11 cellular contexts compared by ENCODE assay signal in the genomic region with DNA sequence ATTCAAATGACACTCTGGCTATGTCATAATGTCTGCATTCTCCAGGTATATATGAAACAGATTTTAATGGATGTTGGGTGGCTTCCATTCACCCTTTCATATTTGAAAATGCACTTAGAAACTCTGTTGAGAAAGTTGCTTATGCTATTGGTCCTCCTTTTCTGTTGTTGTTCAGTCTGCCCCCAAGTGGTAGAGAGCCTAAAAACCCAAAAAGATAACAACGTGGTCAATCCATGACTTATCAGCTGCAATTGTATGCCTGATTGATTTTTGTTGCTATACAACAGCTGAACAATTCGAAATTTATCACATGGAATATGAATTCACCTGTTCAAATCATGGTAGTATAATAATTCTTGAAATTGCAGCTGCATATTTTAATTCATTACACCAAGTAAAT.
DNase-seq lines count a peak whose midpoint lies in the region; ATAC-seq, FAIRE-seq and TF ChIP-seq lines count a peak whose summit lies in the region.
"Had no signal": no experiment of that assay in that cellular context is flagged by ENCODE, and none has a peak within 500 bp of the region (broad histone marks: within the 10 kb centered on the region; RNA-seq: fewer than 3 reads in every experiment).

No MANE protein-coding gene starts in this region.

- dilution Hi-C loops in endothelial cell of umbilical vein (cut with MboI; ENCODE audit: extremely low pct_ligation_motif_present, low sequenced_read_pairs) = no loop called here

- no peaks in the 10 kb centered on the region for H3K4me1 Mint-ChIP-seq in T-helper 17 cell
- H3K4me1 Mint-ChIP-seq: naive B cell had no signal

- H3K9me3 ChIP-seq in endothelial cell of umbilical vein (replicated peaks; ENCODE audit: control insufficient read depth, insufficient read depth, low read length) = no peaks in the 10 kb centered on the region
- H3K9me3 ChIP-seq in neuronal stem cell (replicated peaks in 1 of 2; ENCODE audit: control insufficient read depth in 2 of 2, insufficient read depth in 1 of 2, low read depth in 1 of 2, low read length in 2 of 2) = no peaks in the 10 kb centered on the region
- no peaks in the 10 kb centered on the region for H3K9me3 ChIP-seq in T-helper 17 cell (ENCODE audit: control insufficient read depth, low read length, poor library complexity, severe bottlenecking)
- H3K9me3 ChIP-seq: ascending aorta had no signal

- H3K27me3 ChIP-seq in endothelial cell of umbilical vein (ENCODE audit: control insufficient read depth in 2 of 2, insufficient read depth in 2 of 2, low read length in 2 of 2) (no peaks in the 10 kb centered on the region), neuronal stem cell (ENCODE audit: control insufficient read depth in 3 of 3, insufficient read depth in 3 of 3, low read depth in 1 of 3, low read length in 3 of 3) (no peaks in the 10 kb centered on the region)
- H3K27me3 ChIP-seq: ascending aorta had no signal

- no TSS peak for BruUV-seq in endothelial cell of umbilical vein (replicated peaks; lab: Mats Ljungman, UMichigan)

- no peak overlapping the region for H4K91ac ChIP-seq in neuronal stem cell (ENCODE audit: low read depth, low read length, poor library complexity)

- H4K20me1 ChIP-seq in endothelial cell of umbilical vein (replicated peaks; ENCODE audit: control insufficient read depth, extremely low read depth, insufficient read depth, low read length) = no peaks in the 10 kb centered on the region

- H3K23ac ChIP-seq in neuronal stem cell (ENCODE audit: low read depth, low read length, poor library complexity) = no peak overlapping the region

- H3K36me3 ChIP-seq in endothelial cell of umbilical vein (ENCODE audit: control insufficient read depth in 2 of 2, extremely low read depth in 1 of 2, insufficient read depth in 2 of 2, low read length in 2 of 2) (no peaks in the 10 kb centered on the region), neuronal stem cell (replicated peaks in 1 of 2; ENCODE audit: control insufficient read depth in 2 of 2, insufficient read depth in 2 of 2, low read length in 2 of 2) (no peaks in the 10 kb centered on the region)
- H3K36me3 ChIP-seq: ascending aorta had no signal

- no peak overlapping the region for H2BK5ac ChIP-seq in neuronal stem cell (ENCODE audit: low read length)

- POLR2A ChIA-PET in endothelial cell of umbilical vein (lab: Charles Lee) = no interaction called here

- H3K18ac ChIP-seq in neuronal stem cell (ENCODE audit: low read length) = no peak overlapping the region

- CTCF ChIA-PET in endothelial cell of umbilical vein (lab: Charles Lee) = interaction anchor here (0.8 to 3.5 kb wide), 18 partner anchors 9 to 1713 kb away, joined by 3 to 28 read pairs (median 6); no protein-coding TSS in a partner anchor

- H2BK12ac ChIP-seq in neuronal stem cell (ENCODE audit: low read length) = no peak overlapping the region

- H3K9ac ChIP-seq in endothelial cell of umbilical vein (replicated peaks; ENCODE audit: extremely low read depth, insufficient read depth, low read length) (no peak overlapping the region), neuronal stem cell (ENCODE audit: low read depth, low read length, poor library complexity) (no peak overlapping the region)

- no peaks in the 10 kb centered on the region for H3K36me3 Mint-ChIP-seq in T-helper 17 cell (ENCODE audit: low read depth)
- H3K36me3 Mint-ChIP-seq: naive B cell had no signal

- no peak overlapping the region for H3K4ac ChIP-seq in neuronal stem cell (ENCODE audit: low read length)

- no peak overlapping the region for H2BK120ac ChIP-seq in neuronal stem cell (ENCODE audit: low read depth, low read length)

- H2AFZ ChIP-seq in endothelial cell of umbilical vein (ENCODE audit: low read depth, low read length) (no peak overlapping the region), neuronal stem cell (ENCODE audit: low read length) (peak overlapping the region; percentile 55)

- H3K79me2 ChIP-seq in endothelial cell of umbilical vein (ENCODE audit: control insufficient read depth, insufficient read depth, low read length) = no peaks in the 10 kb centered on the region

- no peaks in the 10 kb centered on the region for H3K9me1 ChIP-seq in endothelial cell of umbilical vein (replicated peaks; ENCODE audit: control insufficient read depth, extremely low read depth, insufficient read depth, low read length)

- WGBS in neuronal stem cell (ENCODE audit: extremely low coverage in 2 of 2, insufficient read length in 2 of 2, insufficient replicate concordance in 1 of 2), 2 donors = no CpG with 5 or more reads among the region's 2 CpGs

- H3K14ac ChIP-seq in neuronal stem cell (ENCODE audit: low read length) = no peak overlapping the region

- no peak overlapping the region for H3K4me3 ChIP-seq in endothelial cell of umbilical vein (replicated peaks in 1 of 3; ENCODE audit: insufficient read depth in 1 of 3, low read depth in 1 of 3, low read length in 3 of 3)
- no peak overlapping the region for H3K4me3 ChIP-seq in neuronal stem cell (ENCODE audit: low read length in 2 of 2)

- intact Hi-C loops in endothelial cell of umbilical vein (cut with micrococcal nuclease) = loop anchor here (1.0 kb wide), 3 partner anchors 281 to 1326 kb away; no protein-coding TSS in a partner anchor

- H3K4me3 Mint-ChIP-seq in T-helper 17 cell = no peak overlapping the region
- H3K4me3 Mint-ChIP-seq: activated CD8-positive, alpha-beta T cell treated with anti-CD3 and anti-CD28 coated beads for 36 hours; naive B cell had no signal

- TF ChIP-seq CTCF in endothelial cell of umbilical vein (IDR thresholded peaks at IDR 0.05; ENCODE audit: extremely low read depth in 1 of 2, insufficient read depth in 1 of 2, low read depth in 1 of 2, low read length in 2 of 2) = no peak

- FAIRE-seq in endothelial cell of umbilical vein (lab: Jason Lieb, UNC) = peak; percentile 72

- no peak overlapping the region for H3K27ac ChIP-seq in endothelial cell of umbilical vein (ENCODE audit: insufficient read depth, low read depth, low read length)
- no peak overlapping the region for H3K27ac ChIP-seq in neuronal stem cell (replicated peaks; ENCODE audit: low read length)
- H3K27ac ChIP-seq: ascending aorta had no signal

- TF ChIP-seq POLR2A in endothelial cell of umbilical vein (IDR thresholded peaks at IDR 0.05; ENCODE audit: low read depth, low read length) = no peak

- H4K8ac ChIP-seq in neuronal stem cell (ENCODE audit: low read depth, low read length) = no peak overlapping the region

- no peak overlapping the region for H2BK15ac ChIP-seq in neuronal stem cell (ENCODE audit: low read length)

- H3K4me2 ChIP-seq in endothelial cell of umbilical vein (ENCODE audit: insufficient read depth, low read length) (no peak overlapping the region), neuronal stem cell (ENCODE audit: insufficient read depth, low read length, poor library complexity, severe bottlenecking) (no peak overlapping the region)

- H3K27ac Mint-ChIP-seq in T-helper 17 cell = no peak overlapping the region
- H3K27ac Mint-ChIP-seq: activated CD8-positive, alpha-beta T cell treated with anti-CD3 and anti-CD28 coated beads for 36 hours had no signal

- ATAC-seq in T-helper 17 cell = no peak
- ATAC-seq in HG03175 (IDR thresholded peaks at IDR 0.05; ENCODE audit: unreplicated experiment) = no peak
- ATAC-seq: activated CD8-positive, alpha-beta T cell treated with anti-CD3 and anti-CD28 coated beads for 36 hours had no signal

- H2AK5ac ChIP-seq in neuronal stem cell (ENCODE audit: low read depth, low read length) = no peak overlapping the region

- no peaks in the 10 kb centered on the region for H3K79me1 ChIP-seq in neuronal stem cell (ENCODE audit: low read depth, low read length)

- DNase-seq in H4 (ENCODE audit: low spot score) (peak; percentile 10), NCI-H69 (lab: John Stamatoyannopoulos, UW) (peak; percentile 59), endothelial cell of umbilical vein (ENCODE audit: low read depth, low spot score) (no peak), neuronal stem cell (ENCODE audit: low spot score) (no peak), T-helper 17 cell (no peak), HK-2 (ENCODE audit: unreplicated experiment) (no peak)
- DNase-seq: activated CD8-positive, alpha-beta T cell treated with anti-CD3 and anti-CD28 coated beads for 36 hours; GDM1; naive B cell had no signal

- no peaks in the 10 kb centered on the region for H3K27me3 Mint-ChIP-seq in T-helper 17 cell
- H3K27me3 Mint-ChIP-seq: activated CD8-positive, alpha-beta T cell treated with anti-CD3 and anti-CD28 coated beads for 36 hours; naive B cell had no signal

- H3K4me1 ChIP-seq in endothelial cell of umbilical vein (ENCODE audit: control insufficient read depth, extremely low read depth, insufficient read depth, low read length) (no peaks in the 10 kb centered on the region), neuronal stem cell (ENCODE audit: control insufficient read depth in 2 of 2, insufficient read depth in 1 of 2, low read depth in 1 of 2, low read length in 2 of 2) (peaks cover 0 to 1% of the 10 kb centered on the region in 2 donors)

TF ChIP-seq in endothelial cell of umbilical vein, 7 proteins besides CTCF, POLR2A, EP300 and RAD21:
- TF ChIP-seq POLR2AphosphoS5 (IDR thresholded peaks at IDR 0.05; ENCODE audit: insufficient read depth, low read depth, low read length) (no peak), MYC (IDR thresholded peaks at IDR 0.05; ENCODE audit: low read depth, low read length) (no peak), JUN (IDR thresholded peaks at IDR 0.05; ENCODE audit: borderline replicate concordance, insufficient read depth, insufficient read length, low read depth) (no peak), EZH2 (IDR thresholded peaks at IDR 0.05; ENCODE audit: borderline replicate concordance, low read depth, low read length, severe bottlenecking) (no peak), GATA2 (IDR thresholded peaks at IDR 0.05; ENCODE audit: insufficient read depth, insufficient read length, low read depth, low read length) (no peak), FOS (IDR thresholded peaks at IDR 0.05; ENCODE audit: borderline replicate concordance, insufficient read depth, low read length) (no peak)
- TF ChIP-seq, protein P1, sequence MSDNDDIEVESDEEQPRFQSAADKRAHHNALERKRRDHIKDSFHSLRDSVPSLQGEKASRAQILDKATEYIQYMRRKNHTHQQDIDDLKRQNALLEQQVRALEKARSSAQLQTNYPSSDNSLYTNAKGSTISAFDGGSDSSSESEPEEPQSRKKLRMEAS (IDR thresholded peaks at IDR 0.05; ENCODE audit: insufficient read depth, insufficient read length) = no peak

Comparison
In these comparisons a context has a peak if more than half of its experiments do, and no peak if none do; other contexts are left out.
1. DNase-seq: peak in H4 (single experiment) and NCI-H69 (single experiment); none in endothelial cell of umbilical vein (single experiment), neuronal stem cell (single experiment), T-helper 17 cell (0 of 3) and HK-2 (single experiment).